Comparison of ENCODE assay signal across 17 cellular contexts in the genomic region with DNA sequence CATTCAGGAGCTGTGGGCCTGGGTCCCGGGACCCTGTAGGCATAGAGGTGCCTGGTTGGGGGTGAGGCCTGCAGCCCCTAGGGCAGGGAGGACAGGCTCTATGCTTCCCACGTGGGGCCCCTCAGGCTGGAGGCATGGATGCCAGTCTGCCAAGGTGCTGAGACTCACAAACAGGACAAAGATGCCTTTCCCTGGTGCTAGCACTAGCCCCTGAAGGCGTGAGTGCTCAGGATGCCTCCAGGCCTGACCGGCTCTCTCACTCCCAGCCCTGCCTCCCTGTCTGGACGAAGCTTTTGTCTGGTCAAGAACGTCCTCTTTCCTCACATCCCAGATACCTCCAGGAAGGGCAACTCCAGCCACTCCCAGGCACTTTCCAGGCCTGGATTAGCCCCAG. TPM values are rescaled to one million over a fixed set of nuclear protein-coding genes. Genes with fewer than 3 reads are reported as not detected.
DNase-seq lines count a peak whose midpoint lies in the region; ATAC-seq, FAIRE-seq and TF ChIP-seq lines count a peak whose summit lies in the region.
"Had no signal": no experiment of that assay in that cellular context is flagged by ENCODE, and none has a peak within 500 bp of the region (broad histone marks: within the 10 kb centered on the region; RNA-seq: fewer than 3 reads in every experiment).

No MANE protein-coding gene starts in this region.

- H3K36me3 ChIP-seq in HepG2 (replicated peaks in 1 of 2; ENCODE audit: control insufficient read depth in 1 of 2, insufficient read depth in 2 of 2, low read length in 2 of 2) (no peaks in the 10 kb centered on the region), right lobe of liver (no peaks in the 10 kb centered on the region), mammary epithelial cell (ENCODE audit: insufficient read depth, low read length) (peaks cover 12% of the 10 kb centered on the region), mesodermal cell (ENCODE audit: control insufficient read depth, insufficient read depth, low read length) (no peaks in the 10 kb centered on the region), vagina (peaks cover 0 to 7% of the 10 kb centered on the region in 2 donors)
- H3K36me3 ChIP-seq: heart right ventricle, SJCRH30 had no signal

- H3K36me3 Mint-ChIP-seq in activated T-helper 17 cell treated with anti-CD3 and anti-CD28 coated beads, Interleukin-2, amount 50 U/mL, for 72 hours (ENCODE audit: low read depth) = no peaks in the 10 kb centered on the region
- H3K36me3 Mint-ChIP-seq in immature natural killer cell = peaks cover 0 to 3% (median 0%) of the 10 kb centered on the region in 3 donors
- H3K36me3 Mint-ChIP-seq: activated naive CD4-positive, alpha-beta T cell treated with anti-CD3 and anti-CD28 coated beads, Interleukin-2, amount 50 U/mL, for 72 hours had no signal

- 77% methylated on average over 4 of the region's 6 CpGs for WGBS in HepG2 (ENCODE audit: low lambda C conversion rate)
- no CpG with 5 or more reads among the region's 6 CpGs for WGBS in right lobe of liver (ENCODE audit: insufficient coverage, low coverage, low lambda C conversion rate, missing lambda C conversion rate)
- WGBS in mammary epithelial cell (ENCODE audit: low coverage, missing lambda C conversion rate) = 4% methylated on average over 4 of the region's 6 CpGs
- WGBS in mesodermal cell (ENCODE audit: insufficient coverage in 2 of 2), 2 experiments = 70 to 91% methylated on average over 4 of the region's 6 CpGs

- no peak for FAIRE-seq in HepG2 (lab: Jason Lieb, UNC)
- FAIRE-seq: endothelial cell of umbilical vein had no signal

- DNase-seq in HepG2 (ENCODE audit: low spot score) = no peak
- no peak for DNase-seq in right lobe of liver
- DNase-seq in mammary epithelial cell = peak; percentile 57
- no peak for DNase-seq in vagina (ENCODE audit: extremely low spot score in 2 of 2)
- no peak for DNase-seq in activated CD4-positive, alpha-beta T cell treated with anti-CD3 and anti-CD28 coated beads, Interleukin-2, amount 50 U/mL, for 4 hours
- DNase-seq in immature natural killer cell = no peak
- DNase-seq: caudate nucleus; DMS 273 treated with DMSO at 0.1 percent for 48 hours; heart right ventricle; KBM-7; NCI-H1694; stimulated activated CD4-positive, alpha-beta T cell treated with anti-CD3 and anti-CD28 coated beads, Interleukin-12 subunit alpha, Interleukin-12 subunit beta, amount 100 ng/mL, for 4 hours had no signal

- peak overlapping the region in 1 of 3 experiments; percentile 84; a peak in 1 of 6 replicates for H3K4me3 ChIP-seq in HepG2 (replicated peaks in 1 of 3; ENCODE audit: insufficient read depth in 1 of 3, low read depth in 2 of 3, low read length in 3 of 3)
- H3K4me3 ChIP-seq in right lobe of liver = no peak overlapping the region
- H3K4me3 ChIP-seq in mammary epithelial cell (replicated peaks in 1 of 3; ENCODE audit: insufficient read depth in 1 of 3, low read depth in 2 of 3, low read length in 3 of 3) = peak overlapping the region in 1 of 3 experiments; percentile 59
- no peak overlapping the region for H3K4me3 ChIP-seq in mesodermal cell (ENCODE audit: extremely low read depth, insufficient read depth, low read length, poor library complexity, severe bottlenecking)
- H3K4me3 ChIP-seq in vagina = peak overlapping the region in 1 of 2 donors; percentile 50
- H3K4me3 ChIP-seq: heart right ventricle, SJCRH30 had no signal

- H3K27me3 ChIP-seq in HepG2 (ENCODE audit: control insufficient read depth in 1 of 2, insufficient read depth in 2 of 2, low read length in 2 of 2) (no peaks in the 10 kb centered on the region; a peak in 2 of 5 replicates), right lobe of liver (no peaks in the 10 kb centered on the region), mammary epithelial cell (ENCODE audit: insufficient read depth, low read length) (no peaks in the 10 kb centered on the region), vagina (no peaks in the 10 kb centered on the region)
- H3K27me3 ChIP-seq: heart right ventricle, SJCRH30 had no signal

- BruUV-seq in HepG2 (replicated peaks; lab: Mats Ljungman, UMichigan) = no TSS peak
- no TSS peak for BruUV-seq in mammary epithelial cell (replicated peaks; lab: Mats Ljungman, UMichigan)

- intact Hi-C loops in HepG2 (cut with micrococcal nuclease; ENCODE audit: unreplicated experiment) = loop anchor here (10.0 kb wide), 1 partner anchor 58 kb away; no protein-coding TSS in a partner anchor
- intact Hi-C loops in right lobe of liver (cut with DNase I) = loop anchor here in 1 of 2 donors (10.0 kb wide), 1 partner anchor 58 kb away; no protein-coding TSS in a partner anchor
- intact Hi-C loops in mammary epithelial cell (cut with micrococcal nuclease) = loop anchor here (1.0 to 10.0 kb wide), 5 partner anchors 32 to 472 kb away; a partner anchor contains a TSS
- intact Hi-C loops in vagina (cut with DNase I) = no loop called here

- no peak overlapping the region for H3K4me3 Mint-ChIP-seq in activated T-helper 17 cell treated with anti-CD3 and anti-CD28 coated beads, Interleukin-2, amount 50 U/mL, for 72 hours
- no peak overlapping the region for H3K4me3 Mint-ChIP-seq in immature natural killer cell

- no peaks in the 10 kb centered on the region for H4K20me1 ChIP-seq in HepG2 (ENCODE audit: insufficient read depth, low read length)
- no peaks in the 10 kb centered on the region for H4K20me1 ChIP-seq in mammary epithelial cell (ENCODE audit: insufficient read depth, low read length)

- H3K27ac Mint-ChIP-seq in activated T-helper 17 cell treated with anti-CD3 and anti-CD28 coated beads, Interleukin-2, amount 50 U/mL, for 72 hours = no peak overlapping the region
- H3K27ac Mint-ChIP-seq in immature natural killer cell = no peak overlapping the region

- TF ChIP-seq CTCF in HepG2 (CRISPR knock-in tag; IDR thresholded peaks at IDR 0.05) = no peak
- TF ChIP-seq CTCF in right lobe of liver (IDR thresholded peaks at IDR 0.05) = no peak
- no peak for TF ChIP-seq CTCF in mammary epithelial cell (conservative IDR thresholded peaks at IDR 0.05 in 1 of 2, IDR thresholded peaks at IDR 0.05 in 1 of 2; ENCODE audit: extremely low read depth in 1 of 2, insufficient read depth in 1 of 2, low read depth in 1 of 2, low read length in 2 of 2)
- no peak for TF ChIP-seq CTCF in vagina (IDR thresholded peaks at IDR 0.05)

- H3K9me3 ChIP-seq in HepG2 (ENCODE audit: low read length) (no peaks in the 10 kb centered on the region), right lobe of liver (no peaks in the 10 kb centered on the region), mammary epithelial cell (replicated peaks; ENCODE audit: insufficient read depth, low read length) (no peaks in the 10 kb centered on the region), mesodermal cell (ENCODE audit: control insufficient read depth, low read length) (no peaks in the 10 kb centered on the region), vagina (no peaks in the 10 kb centered on the region)
- H3K9me3 ChIP-seq: heart right ventricle, SJCRH30 had no signal

- H3K27me3 Mint-ChIP-seq in activated T-helper 17 cell treated with anti-CD3 and anti-CD28 coated beads, Interleukin-2, amount 50 U/mL, for 72 hours = no peaks in the 10 kb centered on the region
- peaks cover 2 to 4% (median 2%) of the 10 kb centered on the region in 3 donors for H3K27me3 Mint-ChIP-seq in immature natural killer cell (ENCODE audit: low read depth in 3 of 3)

- CTCF ChIA-PET in HepG2 (lab: Yijun Ruan, JAX; ENCODE audit: low intra/inter-chr PET ratio, low total read pairs) = interaction anchor here (0.5 to 1.9 kb wide), 2 partner anchors 11 to 52 kb away, joined by 3 to 8 read pairs; no protein-coding TSS in a partner anchor
- CTCF ChIA-PET in mammary epithelial cell (lab: Charles Lee; ENCODE audit: low non-redundant PET) = no interaction called here

- peaks cover 12% of the 10 kb centered on the region for H3K4me1 Mint-ChIP-seq in activated T-helper 17 cell treated with anti-CD3 and anti-CD28 coated beads, Interleukin-2, amount 50 U/mL, for 72 hours
- H3K4me1 Mint-ChIP-seq in immature natural killer cell = peaks cover 18 to 21% of the 10 kb centered on the region in 2 donors

- H3K4me2 ChIP-seq in HepG2 (ENCODE audit: low read depth, low read length) (peak overlapping the region; percentile 99), mammary epithelial cell (ENCODE audit: insufficient read depth, low read depth, low read length) (peak overlapping the region; percentile 94)

- H3K79me2 ChIP-seq in HepG2 (ENCODE audit: insufficient read depth, low read length) (no peaks in the 10 kb centered on the region), mammary epithelial cell (ENCODE audit: insufficient read depth, low read length) (peaks cover 25% of the 10 kb centered on the region)

- in situ Hi-C loops in HepG2 (cut with HindIII; ENCODE audit: extremely low pct_ligation_motif_present, low pct_unique_long_range_greater_than_20kb) (loop anchor here (5.0 kb wide), 1 partner anchor 40 kb away; a partner anchor contains a TSS), mammary epithelial cell (cut with MboI; ENCODE audit: low sequenced_read_pairs in 2 of 2) (no loop called here)

- no peak for TF ChIP-seq EP300 in HepG2 (IDR thresholded peaks at IDR 0.05; ENCODE audit: low read depth in 2 of 2, low read length in 2 of 2)
- TF ChIP-seq EP300 in HepG2 (CRISPR knock-in tag; IDR thresholded peaks at IDR 0.05; ENCODE audit: borderline replicate concordance) = no peak

- H2AFZ ChIP-seq in HepG2 (ENCODE audit: low read length) = no peak overlapping the region
- H2AFZ ChIP-seq in mammary epithelial cell (ENCODE audit: low read depth, low read length) = peak overlapping the region; percentile 30

- dilution Hi-C loops in mammary epithelial cell (cut with HindIII; ENCODE audit: low sequenced_read_pairs) = no loop called here

- POLR2A ChIA-PET in HepG2 (lab: Yijun Ruan, JAX) = interaction anchor here (1.0 to 2.5 kb wide), 7 partner anchors 8 to 172 kb away, joined by 3 to 6 read pairs (median 5); a partner anchor contains a TSS

- H3K9me3 Mint-ChIP-seq in activated T-helper 17 cell treated with anti-CD3 and anti-CD28 coated beads, Interleukin-2, amount 50 U/mL, for 72 hours = no peaks in the 10 kb centered on the region
- no peaks in the 10 kb centered on the region for H3K9me3 Mint-ChIP-seq in immature natural killer cell
- H3K9me3 Mint-ChIP-seq: activated naive CD4-positive, alpha-beta T cell treated with anti-CD3 and anti-CD28 coated beads, Interleukin-2, amount 50 U/mL, for 72 hours had no signal

- H3K9ac ChIP-seq in HepG2 (ENCODE audit: insufficient read depth, low read depth, low read length) (peak overlapping the region; percentile 44; the same call in 1 of the 2 replicates), mammary epithelial cell (ENCODE audit: insufficient read depth, low read length) (peak overlapping the region; percentile 67)

- no peak for TF ChIP-seq RAD21 in HepG2 (CRISPR knock-in tag; IDR thresholded peaks at IDR 0.05)

- TF ChIP-seq POLR2A in HepG2 (IDR thresholded peaks at IDR 0.05; ENCODE audit: insufficient read depth in 1 of 2, low read depth in 2 of 2, low read length in 2 of 2) (no peak), right lobe of liver (IDR thresholded peaks at IDR 0.05) (no peak), vagina (IDR thresholded peaks at IDR 0.05) (no peak)

- H3K4me1 ChIP-seq in HepG2 (ENCODE audit: insufficient read depth, low read length) (peaks cover 51% of the 10 kb centered on the region), right lobe of liver (peaks cover 0 to 5% (median 0%) of the 10 kb centered on the region in 4 donors), mammary epithelial cell (ENCODE audit: insufficient read depth, low read length) (peaks cover 33% of the 10 kb centered on the region), mesodermal cell (ENCODE audit: control insufficient read depth, insufficient read depth, low read length, poor library complexity, severe bottlenecking) (peaks cover 18% of the 10 kb centered on the region), vagina (peaks cover 13% of the 10 kb centered on the region)

- H3K27ac ChIP-seq in HepG2 (ENCODE audit: extremely low read length, insufficient read depth, low read length) (peak overlapping the region; percentile 15), right lobe of liver (no peak overlapping the region), mammary epithelial cell (ENCODE audit: insufficient read depth, low read depth, low read length) (peak overlapping the region; percentile 74), mesodermal cell (ENCODE audit: low read depth, low read length, severe bottlenecking) (peak overlapping the region; percentile 49), vagina (peak overlapping the region; percentile 78)
- H3K27ac ChIP-seq: heart right ventricle, SJCRH30 had no signal

- ATAC-seq in HepG2 = no peak
- no peak for ATAC-seq in right lobe of liver
- no peak for ATAC-seq in activated T-helper 17 cell treated with anti-CD3 and anti-CD28 coated beads, Interleukin-2, amount 50 U/mL, for 72 hours (replicated peaks)
- ATAC-seq: activated naive CD4-positive, alpha-beta T cell treated with anti-CD3 and anti-CD28 coated beads, Interleukin-2, amount 50 U/mL, for 72 hours; heart right ventricle had no signal

RNA-seq across cellular contexts. Expression of a gene that starts 2.1 kb away (rescaled TPM):
- total RNA-seq in HepG2 (2016; rRNA removed; fragmentation: Illumina TruSeq; extraction: Trizol) (0.77 and 1.4 TPM in 2 replicates), right lobe of liver (1 to 10 TPM in 1 of 6 experiments, under 1 TPM in 5; 0.63 to 1.1 (median 0.99) TPM), mammary epithelial cell (10 to 100 TPM; 10.5 to 18.7 TPM), vagina (13.0 TPM)
- 0.10 and 0.35 TPM in 2 replicates for total RNA-seq in HepG2 (2016; cell fraction: cytosol; rRNA removed; fragmentation: Illumina TruSeq; extraction: Trizol; ENCODE audit: low read depth)
- total RNA-seq in HepG2 (2016; cell fraction: insoluble cytoplasmic fraction; rRNA removed; fragmentation: Illumina TruSeq; extraction: Trizol) = 0.42 and 1.4 TPM in 2 replicates
- total RNA-seq in HepG2 (2016; cell fraction: membrane; rRNA removed; fragmentation: Illumina TruSeq; extraction: Trizol) = 0.37 and 0.38 TPM in 2 replicates
- total RNA-seq in HepG2 (2016; cell fraction: nucleus; rRNA removed; fragmentation: Illumina TruSeq; extraction: Trizol) = 1.8 and 2.0 TPM in 2 replicates
- polyA plus RNA-seq in HepG2 (2011; rRNA removed) (0.55 and 0.99 TPM in 2 replicates), mammary epithelial cell (3.7 TPM), immature natural killer cell (under 1 TPM in 2 of 3 donors, not detected in 1; 0.13 to 0.22 TPM)
- polyA plus RNA-seq in HepG2 (2011; cell fraction: cytosol; rRNA removed) = 0.34 and 0.54 TPM in 2 replicates
- polyA plus RNA-seq in HepG2 (2011; cell fraction: nucleus; rRNA removed) = 6.3 and 7.3 TPM in 2 replicates
- polyA plus RNA-seq in HepG2 (2012) = 1.2 and 1.3 TPM in 2 replicates
- 0.06 and 0.11 TPM in 2 replicates for polyA plus RNA-seq in HepG2 (2016; cell fraction: cytosol; fragmentation: Illumina TruSeq; extraction: Trizol; ENCODE audit: low read depth)
- 0.63 and 0.75 TPM in 2 replicates for polyA plus RNA-seq in HepG2 (2016; cell fraction: insoluble cytoplasmic fraction; fragmentation: Illumina TruSeq; extraction: Trizol; ENCODE audit: low read depth)
- 0.24 and 0.70 TPM in 2 replicates for polyA plus RNA-seq in HepG2 (2016; cell fraction: membrane; fragmentation: Illumina TruSeq; extraction: Trizol; ENCODE audit: low read depth)
- polyA plus RNA-seq in HepG2 (2016; cell fraction: nucleus; fragmentation: Illumina TruSeq; extraction: Trizol; ENCODE audit: insufficient read depth, low read depth) = 4.9 and 5.6 TPM in 2 replicates
- polyA minus RNA-seq in HepG2 (2011; rRNA and poly(A)+ RNA removed; ENCODE audit: low replicate concordance) = 1.3 and 2.7 TPM in 2 replicates
- 0.59 and 1.6 TPM in 2 replicates for polyA minus RNA-seq in HepG2 (2011; cell fraction: cytosol; rRNA and poly(A)+ RNA removed)
- 1.9 and 4.0 TPM in 2 replicates for polyA minus RNA-seq in HepG2 (2011; cell fraction: nucleus; rRNA and poly(A)+ RNA removed)
- polyA minus RNA-seq in mammary epithelial cell = 8.1 TPM
- 4.0 TPM for polyA plus RNA-seq in mesodermal cell (2013, experiment 1 of 2)
- 3.1 TPM for polyA plus RNA-seq in mesodermal cell (2013, experiment 2 of 2)
- under 1 TPM; 0.37 to 0.71 TPM for total RNA-seq in activated T-helper 17 cell treated with anti-CD3 and anti-CD28 coated beads, Interleukin-2, amount 50 U/mL, for 72 hours

RNA-seq across cellular contexts. Expression of a gene that starts 32.0 kb away (rescaled TPM):
- total RNA-seq in HepG2 (2016; rRNA removed; fragmentation: Illumina TruSeq; extraction: Trizol) (15.3 and 20.5 TPM in 2 replicates), right lobe of liver (10 to 100 TPM; 13.1 to 21.5 (median 17.0) TPM), mammary epithelial cell (10 to 100 TPM; 20.7 to 35.7 TPM), vagina (27.0 TPM)
- total RNA-seq in HepG2 (2016; cell fraction: cytosol; rRNA removed; fragmentation: Illumina TruSeq; extraction: Trizol; ENCODE audit: low read depth) = 3.8 and 4.3 TPM in 2 replicates
- total RNA-seq in HepG2 (2016; cell fraction: insoluble cytoplasmic fraction; rRNA removed; fragmentation: Illumina TruSeq; extraction: Trizol) = 11.7 and 21.5 TPM in 2 replicates
- 9.8 and 11.2 TPM in 2 replicates for total RNA-seq in HepG2 (2016; cell fraction: membrane; rRNA removed; fragmentation: Illumina TruSeq; extraction: Trizol)
- 16.8 and 17.9 TPM in 2 replicates for total RNA-seq in HepG2 (2016; cell fraction: nucleus; rRNA removed; fragmentation: Illumina TruSeq; extraction: Trizol)
- polyA plus RNA-seq in HepG2 (2011; rRNA removed) (27.3 and 30.9 TPM in 2 replicates), mammary epithelial cell (24.7 TPM), immature natural killer cell (10 to 100 TPM; 15.3 to 36.1 (median 27.1) TPM)
- 11.1 and 16.7 TPM in 2 replicates for polyA plus RNA-seq in HepG2 (2011; cell fraction: cytosol; rRNA removed)
- polyA plus RNA-seq in HepG2 (2011; cell fraction: nucleus; rRNA removed) = 97.2 and 109 TPM in 2 replicates
- polyA plus RNA-seq in HepG2 (2012) = 19.6 and 26.4 TPM in 2 replicates
- 5.0 and 5.9 TPM in 2 replicates for polyA plus RNA-seq in HepG2 (2016; cell fraction: cytosol; fragmentation: Illumina TruSeq; extraction: Trizol; ENCODE audit: low read depth)
- 24.4 and 31.0 TPM in 2 replicates for polyA plus RNA-seq in HepG2 (2016; cell fraction: insoluble cytoplasmic fraction; fragmentation: Illumina TruSeq; extraction: Trizol; ENCODE audit: low read depth)
- polyA plus RNA-seq in HepG2 (2016; cell fraction: membrane; fragmentation: Illumina TruSeq; extraction: Trizol; ENCODE audit: low read depth) = 13.6 and 15.0 TPM in 2 replicates
- 70.2 and 70.8 TPM in 2 replicates for polyA plus RNA-seq in HepG2 (2016; cell fraction: nucleus; fragmentation: Illumina TruSeq; extraction: Trizol; ENCODE audit: insufficient read depth, low read depth)
- polyA minus RNA-seq in HepG2 (2011; rRNA and poly(A)+ RNA removed; ENCODE audit: low replicate concordance) = 38.1 and 40.7 TPM in 2 replicates
- 14.8 and 15.4 TPM in 2 replicates for polyA minus RNA-seq in HepG2 (2011; cell fraction: cytosol; rRNA and poly(A)+ RNA removed)
- 11.1 and 15.7 TPM in 2 replicates for polyA minus RNA-seq in HepG2 (2011; cell fraction: nucleus; rRNA and poly(A)+ RNA removed)
- polyA minus RNA-seq in mammary epithelial cell = 23.4 TPM
- polyA plus RNA-seq in mesodermal cell (2013, experiment 1 of 2) = 50.2 TPM
- polyA plus RNA-seq in mesodermal cell (2013, experiment 2 of 2) = 42.8 TPM
- 10 to 100 TPM; 17.9 to 28.2 TPM for total RNA-seq in activated T-helper 17 cell treated with anti-CD3 and anti-CD28 coated beads, Interleukin-2, amount 50 U/mL, for 72 hours

RNA-seq across cellular contexts. Expression of a gene that starts 36.1 kb away (rescaled TPM):
- total RNA-seq in HepG2 (2016; rRNA removed; fragmentation: Illumina TruSeq; extraction: Trizol) (22.0 and 26.6 TPM in 2 replicates), right lobe of liver (10 to 100 TPM; 18.8 to 36.1 (median 26.3) TPM), mammary epithelial cell (100 to 1,000 TPM in 1 of 2 donors, 10 to 100 TPM in 1; 71.2 to 172 TPM), vagina (61.6 TPM)
- 8.1 and 9.7 TPM in 2 replicates for total RNA-seq in HepG2 (2016; cell fraction: cytosol; rRNA removed; fragmentation: Illumina TruSeq; extraction: Trizol; ENCODE audit: low read depth)
- 22.9 and 29.1 TPM in 2 replicates for total RNA-seq in HepG2 (2016; cell fraction: insoluble cytoplasmic fraction; rRNA removed; fragmentation: Illumina TruSeq; extraction: Trizol)
- 11.0 and 11.5 TPM in 2 replicates for total RNA-seq in HepG2 (2016; cell fraction: membrane; rRNA removed; fragmentation: Illumina TruSeq; extraction: Trizol)
- total RNA-seq in HepG2 (2016; cell fraction: nucleus; rRNA removed; fragmentation: Illumina TruSeq; extraction: Trizol) = 16.8 and 19.6 TPM in 2 replicates
- polyA plus RNA-seq in HepG2 (2011; rRNA removed) (23.6 and 29.4 TPM in 2 replicates), mammary epithelial cell (219 TPM), immature natural killer cell (100 to 1,000 TPM; 136 to 247 (median 160) TPM)
- polyA plus RNA-seq in HepG2 (2011; cell fraction: cytosol; rRNA removed) = 20.8 and 31.1 TPM in 2 replicates
- 42.3 and 43.0 TPM in 2 replicates for polyA plus RNA-seq in HepG2 (2011; cell fraction: nucleus; rRNA removed)
- 18.8 and 23.3 TPM in 2 replicates for polyA plus RNA-seq in HepG2 (2012)
- polyA plus RNA-seq in HepG2 (2016; cell fraction: cytosol; fragmentation: Illumina TruSeq; extraction: Trizol; ENCODE audit: low read depth) = 3.5 and 3.9 TPM in 2 replicates
- polyA plus RNA-seq in HepG2 (2016; cell fraction: insoluble cytoplasmic fraction; fragmentation: Illumina TruSeq; extraction: Trizol; ENCODE audit: low read depth) = 29.0 and 35.3 TPM in 2 replicates
- 7.9 and 9.3 TPM in 2 replicates for polyA plus RNA-seq in HepG2 (2016; cell fraction: membrane; fragmentation: Illumina TruSeq; extraction: Trizol; ENCODE audit: low read depth)
- 33.4 and 34.4 TPM in 2 replicates for polyA plus RNA-seq in HepG2 (2016; cell fraction: nucleus; fragmentation: Illumina TruSeq; extraction: Trizol; ENCODE audit: insufficient read depth, low read depth)
- polyA minus RNA-seq in HepG2 (2011; rRNA and poly(A)+ RNA removed; ENCODE audit: low replicate concordance) = 63.9 and 78.7 TPM in 2 replicates
- polyA minus RNA-seq in HepG2 (2011; cell fraction: cytosol; rRNA and poly(A)+ RNA removed) = 21.2 and 28.0 TPM in 2 replicates
- polyA minus RNA-seq in HepG2 (2011; cell fraction: nucleus; rRNA and poly(A)+ RNA removed) = 15.5 and 22.1 TPM in 2 replicates
- polyA minus RNA-seq in mammary epithelial cell = 255 TPM
- 41.5 TPM for polyA plus RNA-seq in mesodermal cell (2013, experiment 1 of 2)
- 36.3 TPM for polyA plus RNA-seq in mesodermal cell (2013, experiment 2 of 2)
- total RNA-seq in activated T-helper 17 cell treated with anti-CD3 and anti-CD28 coated beads, Interleukin-2, amount 50 U/mL, for 72 hours = 100 to 1,000 TPM in 1 of 2 donors, 10 to 100 TPM in 1; 96.5 to 107 TPM

RNA-seq across cellular contexts. Expression of a gene that starts 39.3 kb away (rescaled TPM):
- 7.8 and 8.3 TPM in 2 replicates for total RNA-seq in HepG2 (2016; rRNA removed; fragmentation: Illumina TruSeq; extraction: Trizol)
- total RNA-seq in HepG2 (2016; cell fraction: cytosol; rRNA removed; fragmentation: Illumina TruSeq; extraction: Trizol; ENCODE audit: low read depth) = 3.5 and 4.1 TPM in 2 replicates
- 4.8 and 7.6 TPM in 2 replicates for total RNA-seq in HepG2 (2016; cell fraction: insoluble cytoplasmic fraction; rRNA removed; fragmentation: Illumina TruSeq; extraction: Trizol)
- 10.9 and 11.1 TPM in 2 replicates for total RNA-seq in HepG2 (2016; cell fraction: membrane; rRNA removed; fragmentation: Illumina TruSeq; extraction: Trizol)
- total RNA-seq in HepG2 (2016; cell fraction: nucleus; rRNA removed; fragmentation: Illumina TruSeq; extraction: Trizol) = 6.7 and 7.4 TPM in 2 replicates
- 15.5 and 17.6 TPM in 2 replicates for polyA plus RNA-seq in HepG2 (2011; rRNA removed)
- 7.7 and 11.1 TPM in 2 replicates for polyA plus RNA-seq in HepG2 (2011; cell fraction: cytosol; rRNA removed)
- polyA plus RNA-seq in HepG2 (2011; cell fraction: nucleus; rRNA removed) = 71.3 and 101 TPM in 2 replicates
- 8.7 and 10.1 TPM in 2 replicates for polyA plus RNA-seq in HepG2 (2012)
- polyA plus RNA-seq in HepG2 (2016; cell fraction: cytosol; fragmentation: Illumina TruSeq; extraction: Trizol; ENCODE audit: low read depth) = 5.1 and 6.2 TPM in 2 replicates
- 7.8 and 9.1 TPM in 2 replicates for polyA plus RNA-seq in HepG2 (2016; cell fraction: insoluble cytoplasmic fraction; fragmentation: Illumina TruSeq; extraction: Trizol; ENCODE audit: low read depth)
- polyA plus RNA-seq in HepG2 (2016; cell fraction: membrane; fragmentation: Illumina TruSeq; extraction: Trizol; ENCODE audit: low read depth) = 9.5 and 11.8 TPM in 2 replicates
- 20.0 and 20.1 TPM in 2 replicates for polyA plus RNA-seq in HepG2 (2016; cell fraction: nucleus; fragmentation: Illumina TruSeq; extraction: Trizol; ENCODE audit: insufficient read depth, low read depth)
- polyA minus RNA-seq in HepG2 (2011; rRNA and poly(A)+ RNA removed; ENCODE audit: low replicate concordance) = 25.9 and 40.8 TPM in 2 replicates
- 4.3 and 6.6 TPM in 2 replicates for polyA minus RNA-seq in HepG2 (2011; cell fraction: cytosol; rRNA and poly(A)+ RNA removed)
- polyA minus RNA-seq in HepG2 (2011; cell fraction: nucleus; rRNA and poly(A)+ RNA removed) = 8.7 and 10.9 TPM in 2 replicates
- 10 to 100 TPM in 1 of 6 experiments, 1 to 10 TPM in 5; 3.4 to 14.7 (median 4.8) TPM for total RNA-seq in right lobe of liver
- total RNA-seq in mammary epithelial cell = 10 to 100 TPM; 15.4 to 15.5 TPM
- 7.9 TPM for polyA plus RNA-seq in mammary epithelial cell
- polyA minus RNA-seq in mammary epithelial cell = 41.4 TPM
- 43.9 TPM for polyA plus RNA-seq in mesodermal cell (2013, experiment 1 of 2)
- 33.9 TPM for polyA plus RNA-seq in mesodermal cell (2013, experiment 2 of 2)
- 20.6 TPM for total RNA-seq in vagina
- total RNA-seq in activated T-helper 17 cell treated with anti-CD3 and anti-CD28 coated beads, Interleukin-2, amount 50 U/mL, for 72 hours = 10 to 100 TPM; 65.9 to 82.5 TPM
- polyA plus RNA-seq in immature natural killer cell = 10 to 100 TPM in 2 of 3 donors, 1 to 10 TPM in 1; 9.2 to 16.4 (median 15.9) TPM

Comparison
In these comparisons a context has a peak if more than half of its experiments do, and no peak if none do; other contexts are left out.
1. H3K27ac ChIP-seq: peak in HepG2 (single experiment), mammary epithelial cell (single experiment), mesodermal cell (single experiment) and vagina (single experiment); none in right lobe of liver (0 of 3).